ENCODE assay signal across 2 cellular contexts in the genomic region with DNA sequence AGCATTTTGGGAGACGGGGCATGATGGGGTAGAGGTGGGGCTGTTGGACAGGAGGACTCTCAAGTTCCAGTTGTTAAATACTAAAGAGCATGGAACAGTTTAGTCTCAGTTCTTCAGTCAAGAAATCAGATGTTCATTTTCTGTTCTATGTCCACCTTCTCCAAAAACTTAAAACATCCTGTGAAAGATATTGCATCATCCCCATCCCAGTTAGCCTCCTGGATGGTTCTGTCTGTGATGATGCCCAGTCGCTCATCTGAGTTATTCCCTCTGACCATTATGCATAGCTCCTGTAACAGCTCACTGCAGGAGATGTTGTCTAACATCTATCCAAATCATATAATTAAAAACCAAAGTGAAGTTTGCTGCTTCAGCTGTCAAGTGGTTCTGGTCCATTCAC.
TF ChIP-seq lines count a peak whose summit lies in the region.

No MANE protein-coding gene starts in this region.

TF ChIP-seq in IMR-90, 13 proteins besides CTCF, POLR2A, EP300 and RAD21:
- TF ChIP-seq MXI1 (IDR thresholded peaks at IDR 0.05; ENCODE audit: borderline replicate concordance, low read depth, low read length) (no peak), CEBPB (IDR thresholded peaks at IDR 0.05; ENCODE audit: low read depth, low read length) (peak; percentile 70)

TF ChIP-seq in K562, 482 proteins besides CTCF, POLR2A, EP300 and RAD21:
- no peak for TF ChIP-seq ZNF354B (CRISPR knock-in tag; IDR thresholded peaks at IDR 0.05)
- no peak for TF ChIP-seq CEBPG (CRISPR knock-in tag; IDR thresholded peaks at IDR 0.05)
- peak in 1 of 2 experiments; percentile 59; a peak in 2 of 4 replicates for TF ChIP-seq CEBPG (tag; conservative IDR thresholded peaks at IDR 0.05 in 1 of 2, IDR thresholded peaks at IDR 0.05 in 1 of 2)
- TF ChIP-seq, protein P1, sequence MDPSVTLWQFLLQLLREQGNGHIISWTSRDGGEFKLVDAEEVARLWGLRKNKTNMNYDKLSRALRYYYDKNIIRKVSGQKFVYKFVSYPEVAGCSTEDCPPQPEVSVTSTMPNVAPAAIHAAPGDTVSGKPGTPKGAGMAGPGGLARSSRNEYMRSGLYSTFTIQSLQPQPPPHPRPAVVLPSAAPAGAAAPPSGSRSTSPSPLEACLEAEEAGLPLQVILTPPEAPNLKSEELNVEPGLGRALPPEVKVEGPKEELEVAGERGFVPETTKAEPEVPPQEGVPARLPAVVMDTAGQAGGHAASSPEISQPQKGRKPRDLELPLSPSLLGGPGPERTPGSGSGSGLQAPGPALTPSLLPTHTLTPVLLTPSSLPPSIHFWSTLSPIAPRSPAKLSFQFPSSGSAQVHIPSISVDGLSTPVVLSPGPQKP (CRISPR knock-in tag; IDR thresholded peaks at IDR 0.05) = no peak
- no peak for TF ChIP-seq SIN3A (IDR thresholded peaks at IDR 0.05; ENCODE audit: borderline replicate concordance in 2 of 2, control insufficient read depth in 1 of 2, low read depth in 2 of 2, low read length in 2 of 2)
- TF ChIP-seq, protein P2, sequence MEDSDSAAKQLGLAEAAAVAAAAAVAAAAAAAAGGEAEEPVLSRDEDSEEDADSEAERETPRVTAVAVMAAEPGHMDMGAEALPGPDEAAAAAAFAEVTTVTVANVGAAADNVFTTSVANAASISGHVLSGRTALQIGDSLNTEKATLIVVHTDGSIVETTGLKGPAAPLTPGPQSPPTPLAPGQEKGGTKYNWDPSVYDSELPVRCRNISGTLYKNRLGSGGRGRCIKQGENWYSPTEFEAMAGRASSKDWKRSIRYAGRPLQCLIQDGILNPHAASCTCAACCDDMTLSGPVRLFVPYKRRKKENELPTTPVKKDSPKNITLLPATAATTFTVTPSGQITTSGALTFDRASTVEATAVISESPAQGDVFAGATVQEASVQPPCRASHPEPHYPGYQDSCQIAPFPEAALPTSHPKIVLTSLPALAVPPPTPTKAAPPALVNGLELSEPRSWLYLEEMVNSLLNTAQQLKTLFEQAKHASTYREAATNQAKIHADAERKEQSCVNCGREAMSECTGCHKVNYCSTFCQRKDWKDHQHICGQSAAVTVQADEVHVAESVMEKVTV (CRISPR knock-in tag; IDR thresholded peaks at IDR 0.05) = no peak
- TF ChIP-seq ILK (tag; IDR thresholded peaks at IDR 0.05; ENCODE audit: borderline replicate concordance, low read depth) = no peak
- TF ChIP-seq, protein P3, sequence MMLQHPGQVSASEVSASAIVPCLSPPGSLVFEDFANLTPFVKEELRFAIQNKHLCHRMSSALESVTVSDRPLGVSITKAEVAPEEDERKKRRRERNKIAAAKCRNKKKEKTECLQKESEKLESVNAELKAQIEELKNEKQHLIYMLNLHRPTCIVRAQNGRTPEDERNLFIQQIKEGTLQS (IDR thresholded peaks at IDR 0.05) = peak; percentile 22; the same call in 1 of the 2 replicates
- TF ChIP-seq, protein P3 (CRISPR knock-in tag; conservative IDR thresholded peaks at IDR 0.05) = no peak
- TF ChIP-seq, protein P4, sequence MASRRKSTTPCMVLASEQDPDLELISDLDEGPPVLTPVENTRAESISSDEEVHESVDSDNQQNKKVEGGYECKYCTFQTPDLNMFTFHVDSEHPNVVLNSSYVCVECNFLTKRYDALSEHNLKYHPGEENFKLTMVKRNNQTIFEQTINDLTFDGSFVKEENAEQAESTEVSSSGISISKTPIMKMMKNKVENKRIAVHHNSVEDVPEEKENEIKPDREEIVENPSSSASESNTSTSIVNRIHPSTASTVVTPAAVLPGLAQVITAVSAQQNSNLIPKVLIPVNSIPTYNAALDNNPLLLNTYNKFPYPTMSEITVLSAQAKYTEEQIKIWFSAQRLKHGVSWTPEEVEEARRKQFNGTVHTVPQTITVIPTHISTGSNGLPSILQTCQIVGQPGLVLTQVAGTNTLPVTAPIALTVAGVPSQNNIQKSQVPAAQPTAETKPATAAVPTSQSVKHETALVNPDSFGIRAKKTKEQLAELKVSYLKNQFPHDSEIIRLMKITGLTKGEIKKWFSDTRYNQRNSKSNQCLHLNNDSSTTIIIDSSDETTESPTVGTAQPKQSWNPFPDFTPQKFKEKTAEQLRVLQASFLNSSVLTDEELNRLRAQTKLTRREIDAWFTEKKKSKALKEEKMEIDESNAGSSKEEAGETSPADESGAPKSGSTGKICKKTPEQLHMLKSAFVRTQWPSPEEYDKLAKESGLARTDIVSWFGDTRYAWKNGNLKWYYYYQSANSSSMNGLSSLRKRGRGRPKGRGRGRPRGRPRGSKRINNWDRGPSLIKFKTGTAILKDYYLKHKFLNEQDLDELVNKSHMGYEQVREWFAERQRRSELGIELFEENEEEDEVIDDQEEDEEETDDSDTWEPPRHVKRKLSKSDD (conservative IDR thresholded peaks at IDR 0.05; ENCODE audit: low read length) = no peak
